ENCODE assay signal across 16 cellular contexts in the genomic region with DNA sequence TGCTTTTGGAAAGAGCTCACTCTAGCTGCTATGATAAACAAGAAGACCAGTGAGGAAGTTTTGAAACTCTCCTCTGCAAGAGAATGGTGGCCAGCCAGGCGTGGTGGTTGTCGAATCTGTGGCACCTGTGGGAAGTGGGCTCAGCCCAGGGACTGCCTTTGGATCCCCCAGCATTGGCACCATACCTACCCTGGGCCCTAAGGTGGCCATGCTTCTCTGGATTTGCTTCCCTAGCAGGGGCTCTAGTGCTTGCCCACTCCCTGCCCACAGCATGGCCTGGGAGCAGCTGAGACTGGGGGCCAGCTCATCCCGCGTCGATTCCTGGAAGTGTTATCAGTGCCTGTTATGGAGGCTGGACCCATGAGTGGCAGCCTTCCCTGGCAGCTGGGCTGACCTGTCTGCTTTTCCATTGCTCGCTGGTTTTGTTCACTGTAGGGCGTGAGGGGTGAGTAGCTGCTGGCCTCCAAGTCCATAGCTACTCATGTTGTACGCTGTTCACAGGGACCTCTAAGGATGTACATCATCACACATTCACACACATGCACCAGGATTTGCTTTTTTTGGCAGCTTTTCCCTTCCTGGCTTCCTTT. TPM values are rescaled to one million over a fixed set of nuclear protein-coding genes. Genes with fewer than 3 reads are reported as not detected.
DNase-seq lines count a peak whose midpoint lies in the region; ATAC-seq and TF ChIP-seq lines count a peak whose summit lies in the region.
"Had no signal": no experiment of that assay in that cellular context is flagged by ENCODE, and none has a peak within 500 bp of the region (broad histone marks: within the 10 kb centered on the region; RNA-seq: fewer than 3 reads in every experiment).

No MANE protein-coding gene starts in this region.

- peak in 1 of 2 donors; percentile 4 for ATAC-seq in right cardiac atrium
- ATAC-seq in left lobe of liver = no peak
- ATAC-seq in HG02571 (IDR thresholded peaks at IDR 0.05; ENCODE audit: unreplicated experiment) = no peak
- ATAC-seq in HG03442 (IDR thresholded peaks at IDR 0.05; ENCODE audit: unreplicated experiment) = no peak
- no peak for ATAC-seq in GM18505 (IDR thresholded peaks at IDR 0.05; ENCODE audit: unreplicated experiment)
- ATAC-seq: T-cell had no signal

- intact Hi-C loops in right cardiac atrium (cut with DNase I) (loop anchor here in 1 of 4 donors (5.0 kb wide), 1 partner anchor 66 kb away; no protein-coding TSS in a partner anchor), cardiac septum (cut with DNase I) (no loop called here), ascending aorta (cut with DNase I) (loop anchor here (10.0 kb wide), 1 partner anchor 62 kb away; no protein-coding TSS in a partner anchor)

- H3K27me3 ChIP-seq in right cardiac atrium (ENCODE audit: control insufficient read depth, insufficient read depth) (no peaks in the 10 kb centered on the region), ascending aorta (no peaks in the 10 kb centered on the region)
- H3K27me3 ChIP-seq: colonic mucosa had no signal

- H3K4me3 ChIP-seq in right cardiac atrium (ENCODE audit: low read length) = no peak overlapping the region
- H3K4me3 ChIP-seq in ascending aorta = no peak overlapping the region
- H3K4me3 ChIP-seq: colonic mucosa had no signal

- H3K4me1 ChIP-seq in right cardiac atrium (ENCODE audit: control insufficient read depth, insufficient read depth, low read length) (peaks cover 14% of the 10 kb centered on the region), ascending aorta (peaks cover 3 to 17% of the 10 kb centered on the region in 2 donors)

- DNase-seq in right cardiac atrium = peak in 2 of 3 donors; percentile 53 to 54
- DNase-seq in cardiac septum (ENCODE audit: low spot score) = no peak
- no peak for DNase-seq in ascending aorta (ENCODE audit: low spot score in 2 of 2)
- peak; percentile 42 for DNase-seq in left lobe of liver (ENCODE audit: low spot score)
- DNase-seq in NOMO-1 treated with dmso at 0.1 percent for 144 hours (lab: John Stamatoyannopoulos, UW; ENCODE audit: unreplicated experiment) = no peak
- DNase-seq: activated CD4-positive, CD25-positive, alpha-beta regulatory T cell; activated naive CD8-positive, alpha-beta T cell treated with anti-CD3 and anti-CD28 coated beads for 36 hours; colonic mucosa; NCI-H1092; NCI-H226; T-cell had no signal

- no peak for TF ChIP-seq POLR2A in GM18505 (IDR thresholded peaks at IDR 0.05; ENCODE audit: borderline replicate concordance, extremely low read depth, insufficient read depth, insufficient read length)

- H3K9me3 ChIP-seq in right cardiac atrium (ENCODE audit: control insufficient read depth, low read length) = no peaks in the 10 kb centered on the region
- no peaks in the 10 kb centered on the region for H3K9me3 ChIP-seq in ascending aorta
- H3K9me3 ChIP-seq: colonic mucosa had no signal

- WGBS in right cardiac atrium = 61% methylated on average over 8 of the region's 8 CpGs

- TF ChIP-seq CTCF in ascending aorta (IDR thresholded peaks at IDR 0.05) = no peak

- no peak overlapping the region for H3K27ac ChIP-seq in right cardiac atrium (ENCODE audit: low read length)
- H3K27ac ChIP-seq in ascending aorta = peak overlapping the region; percentile 89 to 99
- H3K27ac ChIP-seq: colonic mucosa, parathyroid adenoma had no signal

- H3K36me3 ChIP-seq in ascending aorta = no peaks in the 10 kb centered on the region
- H3K36me3 ChIP-seq: colonic mucosa had no signal

RNA-seq across cellular contexts. Expression of a gene that starts 2.3 kb away (rescaled TPM):
- total RNA-seq in right cardiac atrium = 1 to 10 TPM; 1.9 to 6.5 (median 2.4) TPM
- polyA plus RNA-seq in right cardiac atrium = 0.86 TPM
- 2.2 TPM for total RNA-seq in cardiac septum
- 18.1 TPM for total RNA-seq in ascending aorta
- 0.20 TPM for total RNA-seq in left lobe of liver
- total RNA-seq: OCI-LY7 had no signal

RNA-seq across cellular contexts. Expression of a gene that starts 39.0 kb away (rescaled TPM):
- total RNA-seq in right cardiac atrium (100 to 1,000 TPM in 1 of 4 donors, 10 to 100 TPM in 3; 47.8 to 113 (median 54.3) TPM), cardiac septum (8.8 TPM), ascending aorta (49.1 TPM), left lobe of liver (0.88 TPM)
- polyA plus RNA-seq in right cardiac atrium = 35.0 TPM
- total RNA-seq: OCI-LY7, T-cell had no signal

Comparison
In these comparisons a context has a peak if more than half of its experiments do, and no peak if none do; other contexts are left out.
1. DNase-seq: peak in right cardiac atrium (2 of 3) and left lobe of liver (single experiment); none in cardiac septum (single experiment), ascending aorta (0 of 2) and NOMO-1 treated with dmso at 0.1 percent for 144 hours (single experiment).